In genomic region chr12:100141666-100141997, GRCh38 we compare ENCODE assay signal across 8 cellular contexts. TPM values are rescaled to one million over a fixed set of nuclear protein-coding genes. Genes with fewer than 3 reads are reported as not detected.
DNase-seq lines count a peak whose midpoint lies in the region; ATAC-seq and TF ChIP-seq lines count a peak whose summit lies in the region.

No MANE protein-coding gene starts in this region.

- no peaks in the 10 kb centered on the region for H3K36me3 ChIP-seq in GM23248 (ENCODE audit: low read depth)

- H3K9ac ChIP-seq in GM23248 = peak overlapping the region; percentile 99

- H3K27ac ChIP-seq in GM23248 = peak overlapping the region; percentile 98

- DNase-seq in GM03348 (ENCODE audit: low spot score) (peak; percentile 76), GM23248 (peak; percentile 95), Kasumi-1 (lab: John Stamatoyannopoulos, UW) (peak; percentile 46 to 64), fibroblast of villous mesenchyme (ENCODE audit: low read depth) (peak; percentile 87), omental fat pad (ENCODE audit: low spot score) (no peak), NCI-H526 (lab: John Stamatoyannopoulos, UW) (no peak), SHP77 treated with DMSO at 0.1 percent for 48 hours (lab: John Stamatoyannopoulos, UW) (no peak)
- DNase-seq in activated CD4-positive, alpha-beta memory T cell treated with anti-CD3 and anti-CD28 coated beads, Interleukin-2, amount 10 ng/mL, durations not matched to agents 7 days and 5 days = peak; percentile 50

- peaks cover 34% of the 10 kb centered on the region for H3K4me1 ChIP-seq in GM23248 (ENCODE audit: insufficient read depth)

- H3K9me3 Mint-ChIP-seq in activated CD4-positive, alpha-beta memory T cell treated with anti-CD3 and anti-CD28 coated beads, Interleukin-2, amount 10 ng/mL, durations not matched to agents 7 days and 5 days = no peaks in the 10 kb centered on the region

- H4K20me1 ChIP-seq in GM23248 (ENCODE audit: insufficient read depth) = no peaks in the 10 kb centered on the region

- peak overlapping the region; percentile 93 for H3K27ac Mint-ChIP-seq in activated CD4-positive, alpha-beta memory T cell treated with anti-CD3 and anti-CD28 coated beads, Interleukin-2, amount 10 ng/mL, durations not matched to agents 7 days and 5 days

- POLR2A ChIA-PET in activated CD4-positive, alpha-beta memory T cell treated with anti-CD3 and anti-CD28 coated beads, Interleukin-2, amount 10 ng/mL, durations not matched to agents 7 days and 5 days (lab: Charles Lee) = interaction anchor here (1.0 to 4.2 kb wide), 3 partner anchors 13 to 60 kb away, joined by 3 to 25 read pairs (median 5); partner anchors contain the start of gene ACTR6

- H3K4me3 ChIP-seq in GM23248 (peak overlapping the region; percentile 96), fibroblast of villous mesenchyme (ENCODE audit: low read depth, low read length) (peak overlapping the region; percentile 95)

- H3K27me3 Mint-ChIP-seq in activated CD4-positive, alpha-beta memory T cell treated with anti-CD3 and anti-CD28 coated beads, Interleukin-2, amount 10 ng/mL, durations not matched to agents 7 days and 5 days = no peaks in the 10 kb centered on the region

- peaks cover 45% of the 10 kb centered on the region for H3K79me2 ChIP-seq in GM23248 (ENCODE audit: insufficient read depth)

- H3K4me1 Mint-ChIP-seq in activated CD4-positive, alpha-beta memory T cell treated with anti-CD3 and anti-CD28 coated beads, Interleukin-2, amount 10 ng/mL, durations not matched to agents 7 days and 5 days = peaks cover 53% of the 10 kb centered on the region

- WGBS in GM23248 (ENCODE audit: low coverage in 1 of 2, low lambda C conversion rate in 2 of 2, missing lambda C conversion rate in 2 of 2), 2 experiments = 1 to 4% methylated on average over 6 of the region's 6 CpGs

- no peaks in the 10 kb centered on the region for H3K9me2 ChIP-seq in GM23248 (ENCODE audit: insufficient read depth)

- ATAC-seq in omental fat pad (ENCODE audit: low FRiP score) = peak; percentile 87

- H3K9me3 ChIP-seq in GM23248 (ENCODE audit: low read depth) = no peaks in the 10 kb centered on the region

- H3K36me3 Mint-ChIP-seq in activated CD4-positive, alpha-beta memory T cell treated with anti-CD3 and anti-CD28 coated beads, Interleukin-2, amount 10 ng/mL, durations not matched to agents 7 days and 5 days (ENCODE audit: low read depth) = peaks cover 18% of the 10 kb centered on the region

- peaks cover 5% of the 10 kb centered on the region; the same call in 1 of the 2 replicates for H3F3A ChIP-seq in GM23248 (ENCODE audit: insufficient read depth)

- in situ Hi-C loops in GM23248 (cut with MboI) = no loop called here

- peak overlapping the region; percentile 96 for H2AFZ ChIP-seq in GM23248

- CTCF ChIA-PET in activated CD4-positive, alpha-beta memory T cell treated with anti-CD3 and anti-CD28 coated beads, Interleukin-2, amount 10 ng/mL, durations not matched to agents 7 days and 5 days (lab: Charles Lee) = no interaction called here

- no peaks in the 10 kb centered on the region for H3K27me3 ChIP-seq in GM23248 (replicated peaks; ENCODE audit: insufficient read depth)

- peak overlapping the region; percentile 85 for H3K4me2 ChIP-seq in GM23248 (ENCODE audit: unreplicated experiment)

- TF ChIP-seq CTCF in fibroblast of villous mesenchyme (IDR thresholded peaks at IDR 0.05; ENCODE audit: insufficient read depth, low read depth, low read length) = no peak
- no peak for TF ChIP-seq CTCF in omental fat pad (IDR thresholded peaks at IDR 0.05)

- peak overlapping the region; percentile 83 for H3K4me3 Mint-ChIP-seq in activated CD4-positive, alpha-beta memory T cell treated with anti-CD3 and anti-CD28 coated beads, Interleukin-2, amount 10 ng/mL, durations not matched to agents 7 days and 5 days

RNA-seq across cellular contexts. Expression of gene BLTP3B, which starts 1.0 kb away (rescaled TPM):
- total RNA-seq in GM23248 (2014; rRNA removed; shearing (Covaris generic)) = 26.2 and 31.0 TPM in 2 replicates
- 14.9 and 17.7 TPM in 2 replicates for polyA plus RNA-seq in GM23248 (2016; fragmentation: Nextera tagmentation; extraction: Ambion mirVana)
- total RNA-seq in activated CD4-positive, alpha-beta memory T cell treated with anti-CD3 and anti-CD28 coated beads, Interleukin-2, amount 10 ng/mL, durations not matched to agents 7 days and 5 days = 10 to 100 TPM; 37.3 to 40.4 TPM
- total RNA-seq in fibroblast of villous mesenchyme = 46.1 and 51.8 TPM in 2 replicates
- total RNA-seq in omental fat pad = 10 to 100 TPM; 29.5 to 34.5 (median 33.9) TPM

RNA-seq across cellular contexts. Expression of gene ACTR6, which starts 59.0 kb away (rescaled TPM):
- 25.1 and 36.3 TPM in 2 replicates for total RNA-seq in GM23248 (2014; rRNA removed; shearing (Covaris generic))
- 29.7 and 31.5 TPM in 2 replicates for polyA plus RNA-seq in GM23248 (2016; fragmentation: Nextera tagmentation; extraction: Ambion mirVana)
- total RNA-seq in activated CD4-positive, alpha-beta memory T cell treated with anti-CD3 and anti-CD28 coated beads, Interleukin-2, amount 10 ng/mL, durations not matched to agents 7 days and 5 days = 10 to 100 TPM; 53.4 to 56.5 TPM
- total RNA-seq in fibroblast of villous mesenchyme (13.9 and 21.2 TPM in 2 replicates), omental fat pad (10 to 100 TPM in 3 of 4 donors, 1 to 10 TPM in 1; 9.5 to 14.3 (median 11.6) TPM)

Comparison
In these comparisons a context has a peak if more than half of its experiments do, and no peak if none do; other contexts are left out.
1. DNase-seq: peak in GM03348 (single experiment), GM23248 (single experiment), Kasumi-1 (2 of 2), activated CD4-positive, alpha-beta memory T cell treated with anti-CD3 and anti-CD28 coated beads, Interleukin-2, amount 10 ng/mL, durations not matched to agents 7 days and 5 days (single experiment) and fibroblast of villous mesenchyme (single experiment); none in omental fat pad (single experiment), NCI-H526 (0 of 2) and SHP77 treated with DMSO at 0.1 percent for 48 hours (single experiment).